ENCODE assay signal across 16 cellular contexts in the genomic region with DNA sequence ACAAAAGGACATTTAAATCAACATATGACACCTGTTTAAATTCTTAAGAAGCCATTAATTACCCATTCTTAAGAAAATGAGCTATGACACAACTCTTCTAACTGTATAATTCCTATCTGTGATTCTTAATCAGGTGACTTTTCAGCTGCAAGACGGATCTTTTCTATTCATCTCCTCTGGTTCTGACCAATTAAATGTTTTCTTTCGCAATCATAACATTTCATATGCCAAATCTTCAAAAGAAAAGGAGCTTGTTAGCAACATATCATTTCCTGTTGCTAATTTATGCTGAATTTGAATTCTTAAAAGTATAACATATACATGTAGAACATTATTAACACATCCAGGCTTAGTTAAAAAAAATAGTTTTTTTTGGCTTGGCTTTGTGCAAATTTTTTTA.
A peak's percentile ranks its signal among the peaks of the same experiment; 100 is the strongest.
DNase-seq lines count a peak whose midpoint lies in the region; ATAC-seq and TF ChIP-seq lines count a peak whose summit lies in the region.
"Had no signal": no experiment of that assay in that cellular context is flagged by ENCODE, and none has a peak within 500 bp of the region (broad histone marks: within the 10 kb centered on the region; RNA-seq: fewer than 3 reads in every experiment).

No MANE protein-coding gene starts in this region.

- H3K36me3 ChIP-seq in A673 (ENCODE audit: insufficient read depth, low read length, poor library complexity, severe bottlenecking) (no peaks in the 10 kb centered on the region), OCI-LY7 (ENCODE audit: insufficient read depth, low read length) (peaks cover 99% of the 10 kb centered on the region)
- H3K36me3 ChIP-seq: HAP-1 had no signal

- intact Hi-C loops in A673 (cut with micrococcal nuclease; ENCODE audit: unreplicated experiment), result no loop called here
- intact Hi-C loops in OCI-LY7 (cut with micrococcal nuclease; ENCODE audit: unreplicated experiment), result no loop called here

- DNase-seq in A673 (ENCODE audit: low spot score) (peak; percentile 57), OCI-LY7 (ENCODE audit: low spot score) (no peak), amniotic epithelial cell (ENCODE audit: low read depth) (peak; percentile 61), iris pigment epithelial cell (ENCODE audit: low read depth) (peak; percentile 32), omental fat pad (ENCODE audit: low spot score) (no peak), islet precursor cell (no peak), iPS-NIHi11 (ENCODE audit: low spot score) (no peak)
- DNase-seq: 8988T; Calu3; CD8-positive, alpha-beta T cell; DMS 273 treated with DMSO at 0.1 percent for 48 hours; DMS53; DND-41; GM23248 had no signal

- no peak overlapping the region for H3K4me2 ChIP-seq in OCI-LY7 (ENCODE audit: low read length)
- H3K4me2 ChIP-seq: BLaER1 treated with 17β-estradiol and CSF1 and Interleukin-3, amounts not matched to agents 10 nM and 100 nM had no signal

- H2AFZ ChIP-seq in OCI-LY7 (ENCODE audit: low read length), result no peak overlapping the region
- H2AFZ ChIP-seq: GM23248 had no signal

- no TSS peak for BruUV-seq in A673 (replicated peaks; lab: Mats Ljungman, UMichigan)
- BruUV-seq in OCI-LY7 (replicated peaks; lab: Mats Ljungman, UMichigan), result TSS peak; percentile 22

- H3K4me3 ChIP-seq in A673 (ENCODE audit: low read depth, low read length, poor library complexity, severe bottlenecking) (no peak overlapping the region), OCI-LY7 (ENCODE audit: low read depth, low read length, poor library complexity, severe bottlenecking) (no peak overlapping the region)
- H3K4me3 ChIP-seq: BLaER1 treated with 17β-estradiol and CSF1 and Interleukin-3, amounts not matched to agents 10 nM and 100 nM; GM23248; HAP-1 had no signal

- POLR2A ChIA-PET in A673 (lab: Charles Lee; ENCODE audit: low non-redundant PET) (interaction anchor here (0.6 kb wide), 1 partner anchor 138 kb away, joined by 15 read pairs; no protein-coding TSS in a partner anchor), OCI-LY7 (lab: Charles Lee) (interaction anchor here (0.7 to 1.3 kb wide), 4 partner anchors 31 to 260 kb away, joined by 3 to 4 read pairs (median 4); no protein-coding TSS in a partner anchor)

- ATAC-seq in omental fat pad (ENCODE audit: low FRiP score), result no peak
- ATAC-seq: CD8-positive, alpha-beta T cell had no signal

- CTCF ChIA-PET in A673 (lab: Charles Lee) (interaction anchor here (1.2 kb wide), 1 partner anchor 8 kb away, joined by 7 read pairs; no protein-coding TSS in a partner anchor), OCI-LY7 (lab: Charles Lee; ENCODE audit: unreplicated experiment) (no interaction called here)

- peak overlapping the region; percentile 18 for H3K27ac ChIP-seq in A673 (ENCODE audit: low read depth, low read length, poor library complexity, severe bottlenecking)
- H3K27ac ChIP-seq in OCI-LY7 (ENCODE audit: low read depth, low read length, poor library complexity, severe bottlenecking), result no peak overlapping the region
- H3K27ac ChIP-seq: BLaER1 treated with 17β-estradiol and CSF1 and Interleukin-3, amounts not matched to agents 10 nM and 100 nM; GM23248 had no signal

- TF ChIP-seq CTCF in A673 (conservative IDR thresholded peaks at IDR 0.05; ENCODE audit: low read depth, low read length) (no peak), OCI-LY7 (conservative IDR thresholded peaks at IDR 0.05; ENCODE audit: low read length) (no peak), omental fat pad (IDR thresholded peaks at IDR 0.05) (no peak)

- no peaks in the 10 kb centered on the region for H4K20me1 ChIP-seq in OCI-LY7 (ENCODE audit: insufficient read depth, low read length)
- H4K20me1 ChIP-seq: BLaER1 treated with 17β-estradiol and CSF1 and Interleukin-3, amounts not matched to agents 10 nM and 100 nM had no signal

- no peaks in the 10 kb centered on the region for H3K9me2 ChIP-seq in OCI-LY7 (ENCODE audit: insufficient read depth, low read length)

- H3K79me2 ChIP-seq in OCI-LY7 (ENCODE audit: insufficient read depth, low read depth, low read length), result no peaks in the 10 kb centered on the region

- peaks cover 16% of the 10 kb centered on the region for H3K4me1 ChIP-seq in A673 (ENCODE audit: insufficient read depth, low read length, poor library complexity, severe bottlenecking)
- H3K4me1 ChIP-seq in OCI-LY7 (ENCODE audit: insufficient read depth, low read length, poor library complexity, severe bottlenecking), result no peaks in the 10 kb centered on the region

- no peaks in the 10 kb centered on the region for H3K27me3 ChIP-seq in A673 (replicated peaks; ENCODE audit: insufficient read depth, low read depth, low read length, poor library complexity)
- H3K27me3 ChIP-seq: BLaER1 treated with 17β-estradiol and CSF1 and Interleukin-3, amounts not matched to agents 10 nM and 100 nM had no signal

- H3K9me3 ChIP-seq in A673 (ENCODE audit: low read depth, low read length, poor library complexity, severe bottlenecking) (no peaks in the 10 kb centered on the region), OCI-LY7 (ENCODE audit: low read length) (no peaks in the 10 kb centered on the region)
- H3K9me3 ChIP-seq: BLaER1 treated with 17β-estradiol and CSF1 and Interleukin-3, amounts not matched to agents 10 nM and 100 nM; HAP-1 had no signal

Comparison
In these comparisons a context has a peak if more than half of its experiments do, and no peak if none do; other contexts are left out.
1. DNase-seq: peak in A673 (single experiment), amniotic epithelial cell (single experiment) and iris pigment epithelial cell (single experiment); none in OCI-LY7 (single experiment), omental fat pad (single experiment), islet precursor cell (single experiment) and iPS-NIHi11 (single experiment).